Comparison of ENCODE assay signal across 25 cellular contexts in genomic region chr20:24823176-24823575, GRCh38.
"Had no signal": no experiment of that assay in that cellular context is flagged by ENCODE, and none has a peak within 500 bp of the region (broad histone marks: within the 10 kb centered on the region; RNA-seq: fewer than 3 reads in every experiment).

No MANE protein-coding gene starts in this region.

- H3K27me3 ChIP-seq: adrenal gland, Peyer's patch had no signal

- H3K9me3 ChIP-seq: adrenal gland, Peyer's patch had no signal

- H3K4me3 ChIP-seq: adrenal gland, K562, Peyer's patch had no signal

- DNase-seq: activated B cell treated with CpG ODN at 0.5 μM for 24 hours; activated CD4-positive, alpha-beta T cell treated with anti-CD3 and anti-CD28 coated beads for 1 hour; activated CD4-positive, alpha-beta T cell treated with anti-CD3 and anti-CD28 coated beads, Interleukin-2, amount 10 ng/mL, durations not matched to agents 24 days and 14 days; activated CD4-positive, alpha-beta T cell treated with anti-CD3 and anti-CD28 coated beads, Interleukin-2, amount 50 U/mL, for 48 hours; activated gamma-delta T cell treated with Interleukin-2 at 50 U/mL for 16 hours; activated naive CD4-positive, alpha-beta T cell treated with anti-CD3 and anti-CD28 coated beads, Interleukin-2, amount 50 U/mL, for 16 hours; activated naive CD8-positive, alpha-beta T cell treated with anti-CD3 and anti-CD28 coated beads, Interleukin-2, amount 10 ng/mL, durations not matched to agents 7 days and 5 days; activated T-cell treated with anti-CD3 and anti-CD28 coated beads, Interleukin-2, amount 50 U/mL, for 4 hours; adrenal gland; anterior cingulate cortex; caudate nucleus; Karpas-422; MM.1S; NCI-H1105; NCI-H1436; NCI-H187; NCI-H2081; NCI-H446; NCI-H524; SHP77; T-helper 9 cell had no signal

- H3K27ac ChIP-seq: adrenal gland, Peyer's patch, RWPE1 had no signal

- H3K27ac Mint-ChIP-seq: activated B cell treated with CpG ODN at 0.5 μM for 24 hours; activated CD4-positive, alpha-beta T cell treated with anti-CD3 and anti-CD28 coated beads, Interleukin-2, amount 10 ng/mL, durations not matched to agents 24 days and 14 days; activated naive CD8-positive, alpha-beta T cell treated with anti-CD3 and anti-CD28 coated beads, Interleukin-2, amount 10 ng/mL, durations not matched to agents 7 days and 5 days; T-helper 1 cell treated with Interleukin-12 subunit alpha and Interleukin-12 subunit beta and Interleukin-4 antibody, amounts not matched to agents 30 μg/mL and 1 μg/mL, for 36 hours had no signal

- ATAC-seq: activated T-cell treated with anti-CD3 and anti-CD28 coated beads, Interleukin-2, amount 50 U/mL, for 4 hours; K562 had no signal

- H3K36me3 Mint-ChIP-seq: activated naive CD8-positive, alpha-beta T cell treated with anti-CD3 and anti-CD28 coated beads, Interleukin-2, amount 10 ng/mL, durations not matched to agents 7 days and 5 days had no signal

- H3K27me3 Mint-ChIP-seq: activated CD4-positive, alpha-beta T cell treated with anti-CD3 and anti-CD28 coated beads, Interleukin-2, amount 10 ng/mL, durations not matched to agents 24 days and 14 days; activated naive CD8-positive, alpha-beta T cell treated with anti-CD3 and anti-CD28 coated beads, Interleukin-2, amount 10 ng/mL, durations not matched to agents 7 days and 5 days had no signal

- H3K4me1 ChIP-seq: adrenal gland, Peyer's patch had no signal

- H3K4me3 Mint-ChIP-seq: activated B cell treated with CpG ODN at 0.5 μM for 24 hours; activated CD4-positive, alpha-beta T cell treated with anti-CD3 and anti-CD28 coated beads, Interleukin-2, amount 10 ng/mL, durations not matched to agents 24 days and 14 days; activated naive CD8-positive, alpha-beta T cell treated with anti-CD3 and anti-CD28 coated beads, Interleukin-2, amount 10 ng/mL, durations not matched to agents 7 days and 5 days; activated T-cell treated with anti-CD3 and anti-CD28 coated beads, Interleukin-2, amount 50 U/mL, for 4 hours; T-helper 1 cell treated with Interleukin-12 subunit alpha and Interleukin-12 subunit beta and Interleukin-4 antibody, amounts not matched to agents 30 μg/mL and 1 μg/mL, for 36 hours had no signal

- H3K9me3 Mint-ChIP-seq: activated B cell treated with CpG ODN at 0.5 μM for 24 hours; activated CD4-positive, alpha-beta T cell treated with anti-CD3 and anti-CD28 coated beads, Interleukin-2, amount 10 ng/mL, durations not matched to agents 24 days and 14 days; activated naive CD8-positive, alpha-beta T cell treated with anti-CD3 and anti-CD28 coated beads, Interleukin-2, amount 10 ng/mL, durations not matched to agents 7 days and 5 days; activated T-cell treated with anti-CD3 and anti-CD28 coated beads, Interleukin-2, amount 50 U/mL, for 4 hours; T-helper 1 cell treated with Interleukin-12 subunit alpha and Interleukin-12 subunit beta and Interleukin-4 antibody, amounts not matched to agents 30 μg/mL and 1 μg/mL, for 36 hours had no signal

- H3K4me1 Mint-ChIP-seq: activated B cell treated with CpG ODN at 0.5 μM for 24 hours; activated CD4-positive, alpha-beta T cell treated with anti-CD3 and anti-CD28 coated beads, Interleukin-2, amount 10 ng/mL, durations not matched to agents 24 days and 14 days; activated naive CD8-positive, alpha-beta T cell treated with anti-CD3 and anti-CD28 coated beads, Interleukin-2, amount 10 ng/mL, durations not matched to agents 7 days and 5 days had no signal
